ENCODE assay signal across 23 cellular contexts in the genomic region with DNA sequence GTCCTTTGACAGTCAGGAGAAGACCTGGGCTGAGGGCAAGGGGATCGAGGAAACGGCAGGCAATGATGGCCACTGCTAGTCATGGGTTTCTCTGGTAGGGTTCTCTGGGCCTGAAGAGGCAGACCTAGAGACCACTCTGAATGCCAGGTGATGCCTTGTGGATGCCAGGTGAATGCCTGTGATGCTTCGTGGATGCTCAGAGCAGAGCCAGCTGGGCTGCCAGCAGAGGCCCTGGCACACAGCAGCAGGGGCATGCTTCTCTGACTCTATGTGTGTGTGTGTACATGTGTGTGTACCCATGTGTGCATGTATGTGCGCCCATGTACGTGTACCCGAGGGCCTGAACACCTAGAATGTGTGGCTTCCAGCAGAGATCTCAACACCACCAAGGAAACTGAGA.
DNase-seq lines count a peak whose midpoint lies in the region; ATAC-seq and TF ChIP-seq lines count a peak whose summit lies in the region.
"Had no signal": no experiment of that assay in that cellular context is flagged by ENCODE, and none has a peak within 500 bp of the region (broad histone marks: within the 10 kb centered on the region; RNA-seq: fewer than 3 reads in every experiment).

No MANE protein-coding gene starts in this region.

- TF ChIP-seq POLR2A in sigmoid colon (IDR thresholded peaks at IDR 0.05): no peak

- ATAC-seq in left cardiac atrium (no peak), lower lobe of right lung (no peak), upper lobe of right lung (no peak), HG02759 (IDR thresholded peaks at IDR 0.05; ENCODE audit: unreplicated experiment) (no peak)
- ATAC-seq: A549, K562 had no signal

- peaks cover 86% of the 10 kb centered on the region for H3K36me3 ChIP-seq in left ventricle myocardium inferior
- H3K36me3 ChIP-seq in lower lobe of right lung: peaks cover 90% of the 10 kb centered on the region
- peaks cover 61 to 95% (median 80%) of the 10 kb centered on the region in 4 donors for H3K36me3 ChIP-seq in sigmoid colon
- peaks cover 75% of the 10 kb centered on the region for H3K36me3 ChIP-seq in upper lobe of right lung
- H3K36me3 ChIP-seq: HAP-1 had no signal

- 78 to 87% methylated on average over 6 of the region's 6 CpGs for WGBS in sigmoid colon, 2 donors

- H3K27ac ChIP-seq in left ventricle myocardium inferior (replicated peaks) (peak overlapping the region; percentile 95), lower lobe of right lung (peak overlapping the region; percentile 77), sigmoid colon (peak overlapping the region; percentile 85 to 98 (median 92)), upper lobe of right lung (peak overlapping the region; percentile 42)
- H3K27ac ChIP-seq: A549, GM23248 had no signal

- no peak for TF ChIP-seq EP300 in sigmoid colon (IDR thresholded peaks at IDR 0.05)

- DNase-seq in left ventricle myocardium inferior: no peak
- DNase-seq in left cardiac atrium: no peak
- DNase-seq in lower lobe of right lung: no peak
- DNase-seq in sigmoid colon: no peak
- no peak for DNase-seq in upper lobe of right lung
- DNase-seq in NCI-H1436 treated with DMSO at 0.1 percent for 48 hours (lab: John Stamatoyannopoulos, UW): no peak
- DNase-seq in stimulated activated CD4-positive, alpha-beta T cell treated with anti-CD3 and anti-CD28 coated beads, Interleukin-1b, Interleukin-23, amount 100 ng/mL, for 48 hours: no peak
- DNase-seq: Caco-2; CD4-positive, alpha-beta T cell; DMS153; GF-D8; GM23248; NCI-H1105 treated with DMSO at 0.1 percent for 48 hours; NCI-H1694 treated with DMSO at 0.1 percent for 48 hours; NCI-H2107; NCI-H510A; NCI-H748 treated with DMSO at 0.1 percent for 48 hours; NK-92 treated with Interleukin-12 subunit alpha and Interleukin-12 subunit beta, amount 100 ng/mL, for 24 hours; SHP77 treated with DMSO at 0.1 percent for 48 hours had no signal

- no peaks in the 10 kb centered on the region for H3K9me3 ChIP-seq in left ventricle myocardium inferior (replicated peaks)
- H3K9me3 ChIP-seq in lower lobe of right lung: no peaks in the 10 kb centered on the region
- no peaks in the 10 kb centered on the region for H3K9me3 ChIP-seq in sigmoid colon
- H3K9me3 ChIP-seq in upper lobe of right lung: no peaks in the 10 kb centered on the region
- H3K9me3 ChIP-seq: A549, Caco-2, HAP-1 had no signal

- no peak overlapping the region for H3K4me3 ChIP-seq in left ventricle myocardium inferior
- no peak overlapping the region for H3K4me3 ChIP-seq in lower lobe of right lung
- no peak overlapping the region for H3K4me3 ChIP-seq in sigmoid colon
- no peak overlapping the region for H3K4me3 ChIP-seq in upper lobe of right lung
- H3K4me3 ChIP-seq: A549, GM23248, HAP-1, K562 had no signal

- H3K27me3 ChIP-seq in left ventricle myocardium inferior (ENCODE audit: low read depth) (no peaks in the 10 kb centered on the region), lower lobe of right lung (ENCODE audit: low read depth) (no peaks in the 10 kb centered on the region), sigmoid colon (no peaks in the 10 kb centered on the region), upper lobe of right lung (no peaks in the 10 kb centered on the region)

- no peak for TF ChIP-seq CTCF in left ventricle myocardium inferior (IDR thresholded peaks at IDR 0.05; ENCODE audit: borderline replicate concordance)
- no peak for TF ChIP-seq CTCF in lower lobe of right lung (IDR thresholded peaks at IDR 0.05)
- no peak for TF ChIP-seq CTCF in sigmoid colon (IDR thresholded peaks at IDR 0.05)
- no peak for TF ChIP-seq CTCF in upper lobe of right lung (IDR thresholded peaks at IDR 0.05)

- intact Hi-C loops in left ventricle myocardium inferior (cut with micrococcal nuclease) (no loop called here), left cardiac atrium (cut with DNase I) (no loop called here), lower lobe of right lung (cut with DNase I) (no loop called here), sigmoid colon (cut with DNase I) (no loop called here), upper lobe of right lung (cut with DNase I) (no loop called here)

- H3K4me1 ChIP-seq in left ventricle myocardium inferior (peaks cover 100% of the 10 kb centered on the region), lower lobe of right lung (peaks cover 59% of the 10 kb centered on the region), sigmoid colon (peaks cover 0 to 99% (median 93%) of the 10 kb centered on the region in 4 donors), upper lobe of right lung (peaks cover 42% of the 10 kb centered on the region)
- H3K4me1 ChIP-seq: A549, Caco-2, HAP-1 had no signal

Comparison
In these comparisons a context has a peak if more than half of its experiments do, and no peak if none do; other contexts are left out.
1. H3K27ac ChIP-seq: peak in every context shown above with its lines; median percentile 95 in left ventricle myocardium inferior; 92 in sigmoid colon; 77 in lower lobe of right lung; 42 in upper lobe of right lung.